ENCODE assay signal across 1 cellular context in genomic region chr3:175748087-175748732, GRCh38.
TF ChIP-seq lines count a peak whose summit lies in the region.

No MANE protein-coding gene starts in this region.

TF ChIP-seq in endothelial cell of umbilical vein, 7 proteins besides CTCF, POLR2A, EP300 and RAD21:
- TF ChIP-seq JUN (IDR thresholded peaks at IDR 0.05; ENCODE audit: borderline replicate concordance, insufficient read depth, insufficient read length, low read depth) (no peak), EZH2 (IDR thresholded peaks at IDR 0.05; ENCODE audit: borderline replicate concordance, low read depth, low read length, severe bottlenecking) (no peak), FOS (IDR thresholded peaks at IDR 0.05; ENCODE audit: borderline replicate concordance, insufficient read depth, low read length) (peak; percentile 15)
TF ChIP-seq in endothelial cell of umbilical vein: peak in this region for 1.
